In the genomic region with DNA sequence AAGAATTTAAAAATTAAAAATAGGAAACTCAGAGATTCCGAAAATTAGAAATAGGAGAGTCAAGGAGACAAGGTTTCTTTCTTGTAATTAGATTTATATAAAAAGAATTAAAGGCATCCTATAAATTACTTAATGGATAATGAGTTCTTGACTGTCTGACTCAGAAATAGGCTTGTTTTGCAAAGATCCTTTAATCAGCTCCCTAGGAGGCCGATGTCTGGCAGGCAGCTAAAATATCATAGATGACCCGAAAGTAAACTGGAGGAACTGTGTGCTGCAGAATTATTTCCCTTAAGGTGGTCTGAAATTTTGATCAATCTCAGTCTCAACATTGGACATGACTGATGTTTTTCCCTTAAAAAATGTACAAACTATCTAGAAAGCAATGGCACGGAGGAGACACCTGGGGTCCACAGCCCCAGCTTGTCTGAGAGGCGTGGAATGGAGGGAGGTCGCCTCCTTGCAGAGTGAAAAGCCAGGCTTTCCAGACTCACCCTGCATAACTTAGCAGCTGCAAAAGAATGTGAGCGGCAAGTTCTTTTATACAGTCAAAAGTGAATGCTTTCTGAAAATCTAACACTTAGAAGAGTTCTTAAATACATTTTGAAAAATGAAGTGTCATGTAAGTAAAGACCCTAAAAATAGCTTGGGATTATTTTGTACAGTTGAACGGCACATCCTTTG, we compare ENCODE assay signal across 17 cellular contexts. TPM values are rescaled to one million over a fixed set of nuclear protein-coding genes. Genes with fewer than 3 reads are reported as not detected.
DNase-seq lines count a peak whose midpoint lies in the region; ATAC-seq and TF ChIP-seq lines count a peak whose summit lies in the region.
"Had no signal": no experiment of that assay in that cellular context is flagged by ENCODE, and none has a peak within 500 bp of the region (broad histone marks: within the 10 kb centered on the region; RNA-seq: fewer than 3 reads in every experiment).

No MANE protein-coding gene starts in this region.

- H3K27ac Mint-ChIP-seq in WTC11 (peak overlapping the region; percentile 94), osteocyte (ENCODE audit: unreplicated experiment) (peak overlapping the region; percentile 90)
- H3K27ac Mint-ChIP-seq: T-helper 1 cell treated with Interleukin-12 subunit alpha and Interleukin-12 subunit beta and Interleukin-4 antibody, amounts not matched to agents 30 μg/mL and 1 μg/mL, for 36 hours had no signal

- H3K27me3 Mint-ChIP-seq in WTC11 (ENCODE audit: low read depth) (peaks cover 5% of the 10 kb centered on the region; the same call in 1 of the 2 replicates), osteocyte (ENCODE audit: unreplicated experiment) (no peaks in the 10 kb centered on the region)

- H3K4me1 ChIP-seq in gastroesophageal sphincter (peaks cover 9 to 97% (median 48%) of the 10 kb centered on the region in 3 donors), tibial nerve (peaks cover 0 to 87% (median 44%) of the 10 kb centered on the region in 4 donors)

- H3K9me3 ChIP-seq in gastroesophageal sphincter: no peaks in the 10 kb centered on the region
- H3K9me3 ChIP-seq in tibial nerve: no peaks in the 10 kb centered on the region
- H3K9me3 ChIP-seq: body of pancreas, pancreas had no signal

- CTCF ChIA-PET in WTC11 (lab: Charles Lee): interaction anchor here (0.8 to 3.7 kb wide), 8 partner anchors 8 to 157 kb away, joined by 3 to 26 read pairs (median 6); no protein-coding TSS in a partner anchor

- 23 to 33% methylated on average over 8 of the region's 8 CpGs for WGBS in gastroesophageal sphincter (ENCODE audit: low coverage in 1 of 2), 2 donors
- 23 to 24% methylated on average over 8 of the region's 8 CpGs for WGBS in tibial nerve, 2 donors

- H3K36me3 ChIP-seq in gastroesophageal sphincter: no peaks in the 10 kb centered on the region
- H3K36me3 ChIP-seq in tibial nerve: no peaks in the 10 kb centered on the region
- H3K36me3 ChIP-seq: pancreas had no signal

- no peak for TF ChIP-seq POLR2A in gastroesophageal sphincter (IDR thresholded peaks at IDR 0.05)
- TF ChIP-seq POLR2A in tibial nerve (IDR thresholded peaks at IDR 0.05): no peak

- no peaks in the 10 kb centered on the region for H3K36me3 Mint-ChIP-seq in WTC11
- H3K36me3 Mint-ChIP-seq in osteocyte (ENCODE audit: unreplicated experiment): peaks cover 19% of the 10 kb centered on the region

- peak overlapping the region; percentile 16 to 73 (median 65) for H3K27ac ChIP-seq in gastroesophageal sphincter
- peak overlapping the region in 2 of 4 donors; percentile 40 to 70 for H3K27ac ChIP-seq in tibial nerve
- H3K27ac ChIP-seq: body of pancreas, pancreas had no signal

- H3K9me3 Mint-ChIP-seq in WTC11: no peaks in the 10 kb centered on the region
- H3K9me3 Mint-ChIP-seq in osteocyte (ENCODE audit: unreplicated experiment): no peaks in the 10 kb centered on the region
- H3K9me3 Mint-ChIP-seq: T-helper 1 cell treated with Interleukin-12 subunit alpha and Interleukin-12 subunit beta and Interleukin-4 antibody, amounts not matched to agents 30 μg/mL and 1 μg/mL, for 36 hours had no signal

- H3K4me1 Mint-ChIP-seq in WTC11 (peaks cover 36% of the 10 kb centered on the region), osteocyte (ENCODE audit: unreplicated experiment) (peaks cover 68% of the 10 kb centered on the region)

- ATAC-seq in WTC11 (peak; percentile 29), gastroesophageal sphincter (no peak), HG03135 (IDR thresholded peaks at IDR 0.05; ENCODE audit: unreplicated experiment) (no peak)
- ATAC-seq: body of pancreas, K562, pancreas had no signal

- no peak overlapping the region for H3K4me3 ChIP-seq in gastroesophageal sphincter
- H3K4me3 ChIP-seq in tibial nerve: no peak overlapping the region
- H3K4me3 ChIP-seq: body of pancreas, K562, pancreas had no signal

- H3K4me3 Mint-ChIP-seq in WTC11: peak overlapping the region; percentile 30
- peak overlapping the region; percentile 62 for H3K4me3 Mint-ChIP-seq in osteocyte (ENCODE audit: unreplicated experiment)
- H3K4me3 Mint-ChIP-seq: T-helper 1 cell treated with Interleukin-12 subunit alpha and Interleukin-12 subunit beta and Interleukin-4 antibody, amounts not matched to agents 30 μg/mL and 1 μg/mL, for 36 hours had no signal

- POLR2A ChIA-PET in WTC11 (lab: Charles Lee): no interaction called here

- DNase-seq in EH (ENCODE audit: low read depth) (peak; percentile 60), WTC11 (ENCODE audit: low spot score) (no peak), osteocyte (ENCODE audit: extremely low spot score, unreplicated experiment) (no peak), NCI-H748 (lab: John Stamatoyannopoulos, UW; ENCODE audit: unreplicated experiment) (no peak), DMS 273 treated with DMSO at 0.1 percent for 48 hours (lab: John Stamatoyannopoulos, UW) (no peak), tibial nerve (ENCODE audit: low spot score in 2 of 2) (no peak)
- DNase-seq: body of pancreas; effector CD8-positive, alpha-beta T cell; foreskin fibroblast; NCI-H1092; NCI-H2171; pancreas; stimulated activated naive CD4-positive, alpha-beta T cell treated with Interleukin-2 at 50 U/mL for 16 hours had no signal

- TF ChIP-seq EP300 in gastroesophageal sphincter (IDR thresholded peaks at IDR 0.05) (no peak), tibial nerve (IDR thresholded peaks at IDR 0.05) (no peak)

- H3K27me3 ChIP-seq in gastroesophageal sphincter: no peaks in the 10 kb centered on the region
- no peaks in the 10 kb centered on the region for H3K27me3 ChIP-seq in tibial nerve
- H3K27me3 ChIP-seq: body of pancreas, pancreas had no signal

- TF ChIP-seq CTCF in WTC11 (IDR thresholded peaks at IDR 0.05): no peak
- TF ChIP-seq CTCF in gastroesophageal sphincter (IDR thresholded peaks at IDR 0.05): no peak
- TF ChIP-seq CTCF in osteocyte (IDR thresholded peaks at IDR 0.05): no peak
- no peak for TF ChIP-seq CTCF in tibial nerve (IDR thresholded peaks at IDR 0.05)

TF ChIP-seq in WTC11, 78 proteins besides CTCF, POLR2A, EP300 and RAD21:
- TF ChIP-seq, protein P1, sequence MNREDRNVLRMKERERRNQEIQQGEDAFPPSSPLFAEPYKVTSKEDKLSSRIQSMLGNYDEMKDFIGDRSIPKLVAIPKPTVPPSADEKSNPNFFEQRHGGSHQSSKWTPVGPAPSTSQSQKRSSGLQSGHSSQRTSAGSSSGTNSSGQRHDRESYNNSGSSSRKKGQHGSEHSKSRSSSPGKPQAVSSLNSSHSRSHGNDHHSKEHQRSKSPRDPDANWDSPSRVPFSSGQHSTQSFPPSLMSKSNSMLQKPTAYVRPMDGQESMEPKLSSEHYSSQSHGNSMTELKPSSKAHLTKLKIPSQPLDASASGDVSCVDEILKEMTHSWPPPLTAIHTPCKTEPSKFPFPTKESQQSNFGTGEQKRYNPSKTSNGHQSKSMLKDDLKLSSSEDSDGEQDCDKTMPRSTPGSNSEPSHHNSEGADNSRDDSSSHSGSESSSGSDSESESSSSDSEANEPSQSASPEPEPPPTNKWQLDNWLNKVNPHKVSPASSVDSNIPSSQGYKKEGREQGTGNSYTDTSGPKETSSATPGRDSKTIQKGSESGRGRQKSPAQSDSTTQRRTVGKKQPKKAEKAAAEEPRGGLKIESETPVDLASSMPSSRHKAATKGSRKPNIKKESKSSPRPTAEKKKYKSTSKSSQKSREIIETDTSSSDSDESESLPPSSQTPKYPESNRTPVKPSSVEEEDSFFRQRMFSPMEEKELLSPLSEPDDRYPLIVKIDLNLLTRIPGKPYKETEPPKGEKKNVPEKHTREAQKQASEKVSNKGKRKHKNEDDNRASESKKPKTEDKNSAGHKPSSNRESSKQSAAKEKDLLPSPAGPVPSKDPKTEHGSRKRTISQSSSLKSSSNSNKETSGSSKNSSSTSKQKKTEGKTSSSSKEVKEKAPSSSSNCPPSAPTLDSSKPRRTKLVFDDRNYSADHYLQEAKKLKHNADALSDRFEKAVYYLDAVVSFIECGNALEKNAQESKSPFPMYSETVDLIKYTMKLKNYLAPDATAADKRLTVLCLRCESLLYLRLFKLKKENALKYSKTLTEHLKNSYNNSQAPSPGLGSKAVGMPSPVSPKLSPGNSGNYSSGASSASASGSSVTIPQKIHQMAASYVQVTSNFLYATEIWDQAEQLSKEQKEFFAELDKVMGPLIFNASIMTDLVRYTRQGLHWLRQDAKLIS (CRISPR knock-in tag; IDR thresholded peaks at IDR 0.05; ENCODE audit: borderline replicate concordance): no peak
- no peak for TF ChIP-seq ZNF416 (CRISPR knock-in tag; IDR thresholded peaks at IDR 0.05)
- TF ChIP-seq, protein P2, sequence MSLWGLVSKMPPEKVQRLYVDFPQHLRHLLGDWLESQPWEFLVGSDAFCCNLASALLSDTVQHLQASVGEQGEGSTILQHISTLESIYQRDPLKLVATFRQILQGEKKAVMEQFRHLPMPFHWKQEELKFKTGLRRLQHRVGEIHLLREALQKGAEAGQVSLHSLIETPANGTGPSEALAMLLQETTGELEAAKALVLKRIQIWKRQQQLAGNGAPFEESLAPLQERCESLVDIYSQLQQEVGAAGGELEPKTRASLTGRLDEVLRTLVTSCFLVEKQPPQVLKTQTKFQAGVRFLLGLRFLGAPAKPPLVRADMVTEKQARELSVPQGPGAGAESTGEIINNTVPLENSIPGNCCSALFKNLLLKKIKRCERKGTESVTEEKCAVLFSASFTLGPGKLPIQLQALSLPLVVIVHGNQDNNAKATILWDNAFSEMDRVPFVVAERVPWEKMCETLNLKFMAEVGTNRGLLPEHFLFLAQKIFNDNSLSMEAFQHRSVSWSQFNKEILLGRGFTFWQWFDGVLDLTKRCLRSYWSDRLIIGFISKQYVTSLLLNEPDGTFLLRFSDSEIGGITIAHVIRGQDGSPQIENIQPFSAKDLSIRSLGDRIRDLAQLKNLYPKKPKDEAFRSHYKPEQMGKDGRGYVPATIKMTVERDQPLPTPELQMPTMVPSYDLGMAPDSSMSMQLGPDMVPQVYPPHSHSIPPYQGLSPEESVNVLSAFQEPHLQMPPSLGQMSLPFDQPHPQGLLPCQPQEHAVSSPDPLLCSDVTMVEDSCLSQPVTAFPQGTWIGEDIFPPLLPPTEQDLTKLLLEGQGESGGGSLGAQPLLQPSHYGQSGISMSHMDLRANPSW (CRISPR knock-in tag; conservative IDR thresholded peaks at IDR 0.05; ENCODE audit: low read depth): no peak
- no peak for TF ChIP-seq NFYB (CRISPR knock-in tag; conservative IDR thresholded peaks at IDR 0.05; ENCODE audit: low read depth)
- TF ChIP-seq RELA (CRISPR knock-in tag; IDR thresholded peaks at IDR 0.05; ENCODE audit: borderline replicate concordance): no peak

RNA-seq across cellular contexts. Expression of a gene that starts 44.7 kb away (rescaled TPM):
- total RNA-seq in WTC11 (2021) (0.85 to 1.9 TPM (median 1.7 TPM) in 3 replicates), gastroesophageal sphincter (100 to 1,000 TPM; 113 to 129 (median 118) TPM), osteocyte (66.6 and 71.8 TPM in 2 replicates), tibial nerve (100 to 1,000 TPM in 2 of 4 donors, 10 to 100 TPM in 2; 87.9 to 126 (median 95.5) TPM)

Comparison
In these comparisons a context has a peak if more than half of its experiments do, and no peak if none do; other contexts are left out.
1. RNA of a gene that starts 44.7 kb away (total RNA-seq): 113 to 129 TPM in gastroesophageal sphincter, 87.9 to 126 TPM in tibial nerve and 66.6 to 71.8 TPM in osteocyte; 0.85 to 1.9 TPM in WTC11; every median in the first group is over 10 times any median in the second.